Comparison of ENCODE assay signal across 25 cellular contexts in the genomic region with DNA sequence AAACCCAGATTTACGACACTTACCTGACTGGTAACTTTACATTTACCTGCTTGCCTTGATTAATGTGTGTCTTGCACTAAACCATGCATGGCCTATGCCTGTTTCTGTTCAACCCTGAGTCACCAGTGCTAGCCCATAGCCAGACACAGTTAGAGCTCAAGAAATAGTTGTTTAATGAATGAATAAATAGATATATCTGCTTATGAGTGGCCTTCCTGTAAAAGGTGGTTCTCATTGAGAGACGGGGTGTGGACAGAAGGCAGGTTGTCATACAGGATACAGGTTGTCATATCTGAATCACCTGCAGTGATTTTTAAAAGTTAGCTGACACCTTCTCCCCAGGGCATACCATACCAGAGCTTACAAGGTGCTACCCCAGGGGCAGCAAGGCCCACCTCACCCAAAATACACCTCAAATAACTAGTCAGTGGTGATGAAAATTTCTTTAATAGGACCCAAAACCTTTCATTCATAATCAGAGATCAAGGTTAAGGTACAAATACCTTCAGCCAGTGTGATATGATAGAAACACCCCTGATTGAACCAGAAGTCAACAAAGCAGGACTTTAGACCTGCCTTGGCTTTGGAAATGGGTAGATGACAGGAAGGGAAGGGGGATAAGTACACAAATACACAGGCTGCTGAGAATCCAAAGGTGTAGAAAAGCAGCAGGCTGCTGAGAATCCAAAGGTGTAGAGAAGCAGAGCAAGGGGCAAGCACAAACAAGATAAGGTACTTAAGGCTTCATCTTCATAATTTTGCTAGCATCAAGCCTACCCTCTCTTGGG. TPM values are rescaled to one million over a fixed set of nuclear protein-coding genes. Genes with fewer than 3 reads are reported as not detected.
A peak's percentile ranks its signal among the peaks of the same experiment; 100 is the strongest.
DNase-seq lines count a peak whose midpoint lies in the region; ATAC-seq and TF ChIP-seq lines count a peak whose summit lies in the region.
"Had no signal": no experiment of that assay in that cellular context is flagged by ENCODE, and none has a peak within 500 bp of the region (broad histone marks: within the 10 kb centered on the region; RNA-seq: fewer than 3 reads in every experiment).

No MANE protein-coding gene starts in this region.

- no peak overlapping the region for H3K27ac Mint-ChIP-seq in GM23338
- peak overlapping the region; percentile 18 for H3K27ac Mint-ChIP-seq in mesothelial cell of epicardium
- H3K27ac Mint-ChIP-seq: activated CD8-positive, alpha-beta T cell treated with anti-CD3 and anti-CD28 coated beads for 36 hours; activated naive CD4-positive, alpha-beta T cell treated with anti-CD3 and anti-CD28 coated beads for 36 hours; activated T-helper 1 cell treated with anti-CD3 and anti-CD28 coated beads, Interleukin-12 subunit alpha, Interleukin-12 subunit beta, Interleukin-2, Interleukin-4 antibody, amounts not matched to agents 30 ng/mL and 10 ng/mL and 1 ng/mL, durations not matched to agents 14 hours and 24 hours and 36 hours; brain; CD4-positive, alpha-beta memory T cell; nephron progenitor cell; T-helper 2 cell treated with Interferon-gamma antibody and Interleukin-4, amounts not matched to agents 5 μg/mL and 100 μg/mL, for 36 hours had no signal

- TF ChIP-seq CTCF in GM23338 (conservative IDR thresholded peaks at IDR 0.05; ENCODE audit: low read depth in 2 of 2) (no peak), RWPE2 (IDR thresholded peaks at IDR 0.05; ENCODE audit: poor library complexity, severe bottlenecking) (no peak), mesothelial cell of epicardium (IDR thresholded peaks at IDR 0.05; ENCODE audit: unreplicated experiment) (no peak), coronary artery (IDR thresholded peaks at IDR 0.05) (no peak)

- H3K4me3 Mint-ChIP-seq in GM23338 (no peak overlapping the region), mesothelial cell of epicardium (no peak overlapping the region)
- H3K4me3 Mint-ChIP-seq: activated CD8-positive, alpha-beta T cell treated with anti-CD3 and anti-CD28 coated beads for 36 hours; activated naive CD4-positive, alpha-beta T cell treated with anti-CD3 and anti-CD28 coated beads for 36 hours; activated T-helper 1 cell treated with anti-CD3 and anti-CD28 coated beads, Interleukin-12 subunit alpha, Interleukin-12 subunit beta, Interleukin-2, Interleukin-4 antibody, amounts not matched to agents 30 ng/mL and 10 ng/mL and 1 ng/mL, durations not matched to agents 14 hours and 24 hours and 36 hours; brain; CD4-positive, alpha-beta memory T cell; nephron progenitor cell; T-helper 2 cell treated with Interferon-gamma antibody and Interleukin-4, amounts not matched to agents 5 μg/mL and 100 μg/mL, for 36 hours had no signal

- H3K36me3 Mint-ChIP-seq in GM23338 (ENCODE audit: low read depth) (no peaks in the 10 kb centered on the region), mesothelial cell of epicardium (no peaks in the 10 kb centered on the region)
- H3K36me3 Mint-ChIP-seq: brain; CD4-positive, alpha-beta memory T cell had no signal

- no peaks in the 10 kb centered on the region for H3K4me1 ChIP-seq in GM23338 (ENCODE audit: insufficient read depth)
- peaks cover 22% of the 10 kb centered on the region for H3K4me1 ChIP-seq in RWPE2 (ENCODE audit: insufficient read depth, poor library complexity, severe bottlenecking)
- H3K4me1 ChIP-seq: HAP-1 had no signal

- H3K27me3 ChIP-seq in GM23338 (ENCODE audit: insufficient read depth) (no peaks in the 10 kb centered on the region), RWPE2 (ENCODE audit: insufficient read depth, poor library complexity, severe bottlenecking) (no peaks in the 10 kb centered on the region)

- no peaks in the 10 kb centered on the region for H3K9me3 ChIP-seq in RWPE2 (ENCODE audit: severe bottlenecking)
- H3K9me3 ChIP-seq: HAP-1 had no signal

- H3K27ac ChIP-seq in GM23338 (ENCODE audit: low read depth), result no peak overlapping the region
- peak overlapping the region; percentile 68 for H3K27ac ChIP-seq in RWPE2 (ENCODE audit: poor library complexity, severe bottlenecking)
- no peak overlapping the region for H3K27ac ChIP-seq in coronary artery

- H3K27me3 Mint-ChIP-seq in GM23338 (ENCODE audit: insufficient read depth, low read depth, poor library complexity) (no peaks in the 10 kb centered on the region), mesothelial cell of epicardium (ENCODE audit: low read depth) (no peaks in the 10 kb centered on the region)
- H3K27me3 Mint-ChIP-seq: brain had no signal

- H3K36me3 ChIP-seq in GM23338 (ENCODE audit: insufficient read depth) (no peaks in the 10 kb centered on the region), RWPE2 (ENCODE audit: low read depth) (no peaks in the 10 kb centered on the region)
- H3K36me3 ChIP-seq: HAP-1 had no signal

- DNase-seq in GM23338 (ENCODE audit: low spot score) (no peak), RWPE2 (ENCODE audit: low spot score) (no peak), islet precursor cell (peak; percentile 47), mesothelial cell of epicardium (ENCODE audit: low spot score in 2 of 2, unreplicated experiment in 2 of 2) (no peak), hepatic stellate cell (ENCODE audit: low spot score) (no peak), coronary artery (ENCODE audit: low spot score) (no peak), foreskin melanocyte (no peak)
- DNase-seq: activated CD4-positive, CD25-positive, alpha-beta regulatory T cell treated with anti-CD3 and anti-CD28 coated beads, Interleukin-2, amount 50 U/mL, for 72 hours; activated CD8-positive, alpha-beta memory T cell treated with anti-CD3 and anti-CD28 coated beads, Interleukin-2, amount 50 U/mL, for 48 hours; activated CD8-positive, alpha-beta T cell treated with anti-CD3 and anti-CD28 coated beads for 36 hours; activated naive CD4-positive, alpha-beta T cell treated with anti-CD3 and anti-CD28 coated beads for 36 hours; CD4-positive, alpha-beta memory T cell; cerebellar nuclear complex; DMS 273 treated with DMSO at 0.1 percent for 48 hours; NCI-H146; NCI-H226; NCI-H69; nephron progenitor cell; stimulated activated naive CD4-positive, alpha-beta T cell treated with Interleukin-2 at 50 U/mL for 16 hours had no signal

- H3K4me2 ChIP-seq in GM23338, result no peak overlapping the region

- H3K9me3 Mint-ChIP-seq in GM23338 (no peaks in the 10 kb centered on the region), mesothelial cell of epicardium (no peaks in the 10 kb centered on the region)
- H3K9me3 Mint-ChIP-seq: activated CD8-positive, alpha-beta T cell treated with anti-CD3 and anti-CD28 coated beads for 36 hours; activated naive CD4-positive, alpha-beta T cell treated with anti-CD3 and anti-CD28 coated beads for 36 hours; activated T-helper 1 cell treated with anti-CD3 and anti-CD28 coated beads, Interleukin-12 subunit alpha, Interleukin-12 subunit beta, Interleukin-2, Interleukin-4 antibody, amounts not matched to agents 30 ng/mL and 10 ng/mL and 1 ng/mL, durations not matched to agents 14 hours and 24 hours and 36 hours; brain; T-helper 2 cell treated with Interferon-gamma antibody and Interleukin-4, amounts not matched to agents 5 μg/mL and 100 μg/mL, for 36 hours had no signal

- no peaks in the 10 kb centered on the region for H3F3A ChIP-seq in GM23338 (replicated peaks; ENCODE audit: low read depth)

- H4K20me1 ChIP-seq in GM23338 (replicated peaks; ENCODE audit: insufficient read depth), result no peaks in the 10 kb centered on the region

- H3K4me1 Mint-ChIP-seq in GM23338 (peaks cover 2% of the 10 kb centered on the region; the same call in 1 of the 3 replicates), mesothelial cell of epicardium (peaks cover 24% of the 10 kb centered on the region)
- H3K4me1 Mint-ChIP-seq: CD4-positive, alpha-beta memory T cell had no signal

- no peaks in the 10 kb centered on the region for H3K79me2 ChIP-seq in GM23338 (replicated peaks; ENCODE audit: insufficient read depth)

- no peak for ATAC-seq in GM23338
- peak; percentile 96 for ATAC-seq in RWPE2 (ENCODE audit: low read depth)
- no peak for ATAC-seq in HG03108 (IDR thresholded peaks at IDR 0.05; ENCODE audit: unreplicated experiment)
- ATAC-seq: activated CD8-positive, alpha-beta T cell treated with anti-CD3 and anti-CD28 coated beads for 36 hours had no signal

- H2AFZ ChIP-seq in GM23338, result 0 out of 2 replicates have a peak overlapping the region, but pooled peaks have one; percentile 28

- no peaks in the 10 kb centered on the region for H3K9me2 ChIP-seq in GM23338 (ENCODE audit: insufficient read depth)

- no peak overlapping the region for H3K4me3 ChIP-seq in GM23338
- no peak overlapping the region for H3K4me3 ChIP-seq in RWPE2 (ENCODE audit: severe bottlenecking)
- no peak overlapping the region for H3K4me3 ChIP-seq in coronary artery
- H3K4me3 ChIP-seq: HAP-1, lung had no signal

TF ChIP-seq in GM23338, 12 proteins besides CTCF, POLR2A, EP300 and RAD21:
- TF ChIP-seq, protein P1, sequence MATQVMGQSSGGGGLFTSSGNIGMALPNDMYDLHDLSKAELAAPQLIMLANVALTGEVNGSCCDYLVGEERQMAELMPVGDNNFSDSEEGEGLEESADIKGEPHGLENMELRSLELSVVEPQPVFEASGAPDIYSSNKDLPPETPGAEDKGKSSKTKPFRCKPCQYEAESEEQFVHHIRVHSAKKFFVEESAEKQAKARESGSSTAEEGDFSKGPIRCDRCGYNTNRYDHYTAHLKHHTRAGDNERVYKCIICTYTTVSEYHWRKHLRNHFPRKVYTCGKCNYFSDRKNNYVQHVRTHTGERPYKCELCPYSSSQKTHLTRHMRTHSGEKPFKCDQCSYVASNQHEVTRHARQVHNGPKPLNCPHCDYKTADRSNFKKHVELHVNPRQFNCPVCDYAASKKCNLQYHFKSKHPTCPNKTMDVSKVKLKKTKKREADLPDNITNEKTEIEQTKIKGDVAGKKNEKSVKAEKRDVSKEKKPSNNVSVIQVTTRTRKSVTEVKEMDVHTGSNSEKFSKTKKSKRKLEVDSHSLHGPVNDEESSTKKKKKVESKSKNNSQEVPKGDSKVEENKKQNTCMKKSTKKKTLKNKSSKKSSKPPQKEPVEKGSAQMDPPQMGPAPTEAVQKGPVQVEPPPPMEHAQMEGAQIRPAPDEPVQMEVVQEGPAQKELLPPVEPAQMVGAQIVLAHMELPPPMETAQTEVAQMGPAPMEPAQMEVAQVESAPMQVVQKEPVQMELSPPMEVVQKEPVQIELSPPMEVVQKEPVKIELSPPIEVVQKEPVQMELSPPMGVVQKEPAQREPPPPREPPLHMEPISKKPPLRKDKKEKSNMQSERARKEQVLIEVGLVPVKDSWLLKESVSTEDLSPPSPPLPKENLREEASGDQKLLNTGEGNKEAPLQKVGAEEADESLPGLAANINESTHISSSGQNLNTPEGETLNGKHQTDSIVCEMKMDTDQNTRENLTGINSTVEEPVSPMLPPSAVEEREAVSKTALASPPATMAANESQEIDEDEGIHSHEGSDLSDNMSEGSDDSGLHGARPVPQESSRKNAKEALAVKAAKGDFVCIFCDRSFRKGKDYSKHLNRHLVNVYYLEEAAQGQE (IDR thresholded peaks at IDR 0.05; ENCODE audit: unreplicated experiment), result no peak

RNA-seq across cellular contexts. Expression of a gene that starts 45.4 kb away (rescaled TPM):
- 18.6 and 23.3 TPM in 2 replicates for total RNA-seq in GM23338 (2014; rRNA removed; shearing (Covaris generic))
- 33.8 and 34.2 TPM in 2 replicates for polyA plus RNA-seq in GM23338 (2016; fragmentation: Nextera tagmentation; extraction: Ambion mirVana)
- total RNA-seq in mesothelial cell of epicardium, result 68.7 to 73.2 TPM (median 71.2 TPM) in 3 replicates
